1 cellular context compared by ENCODE assay signal in genomic region chr5:77419644-77420582, GRCh38.
TF ChIP-seq lines count a peak whose summit lies in the region.

No MANE protein-coding gene starts in this region.

TF ChIP-seq in HepG2, 621 proteins besides CTCF, POLR2A, EP300 and RAD21 (continued from another document):
- TF ChIP-seq ZBTB20 (CRISPR knock-in tag; IDR thresholded peaks at IDR 0.05; ENCODE audit: borderline replicate concordance, low read depth), result no peak
- TF ChIP-seq ZBTB8A (CRISPR knock-in tag; IDR thresholded peaks at IDR 0.05; ENCODE audit: borderline replicate concordance, low read depth), result no peak
- TF ChIP-seq HOXA7 (CRISPR knock-in tag; IDR thresholded peaks at IDR 0.05), result no peak
